30 cellular contexts compared by ENCODE assay signal in the genomic region with DNA sequence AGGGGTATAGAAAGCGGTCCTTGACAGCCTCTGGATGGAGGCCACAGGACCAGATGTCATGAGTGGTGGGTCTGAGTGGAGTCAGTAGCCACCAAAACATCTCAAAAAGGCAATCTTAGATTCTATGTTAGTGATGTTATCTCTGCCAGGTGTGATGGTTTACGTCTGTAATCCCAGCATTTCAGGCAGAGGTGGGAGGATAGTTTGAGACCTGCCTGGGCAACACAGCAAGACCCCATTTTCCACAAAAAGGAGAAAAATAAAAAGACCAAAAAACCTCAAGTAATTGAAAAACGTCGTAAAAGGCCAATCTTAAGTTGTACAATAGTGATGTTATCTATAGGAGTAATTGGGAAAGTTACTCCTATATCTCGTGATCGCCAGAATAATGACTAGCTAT. TPM values are rescaled to one million over a fixed set of nuclear protein-coding genes. Genes with fewer than 3 reads are reported as not detected.
"Had no signal": no experiment of that assay in that cellular context is flagged by ENCODE, and none has a peak within 500 bp of the region (broad histone marks: within the 10 kb centered on the region; RNA-seq: fewer than 3 reads in every experiment).

No MANE protein-coding gene starts in this region.

- H3K27ac ChIP-seq: colonic mucosa, esophagus muscularis mucosa, foreskin keratinocyte, gastroesophageal sphincter, heart left ventricle, hepatocyte, left lung, neutrophil, pancreas, right lobe of liver, suprapubic skin, transverse colon, vagina had no signal

- H3K9me3 Mint-ChIP-seq: dendritic cell treated with granulocyte-macrophage colony-stimulating factor and Interleukin-4, amounts not matched to agents 40 ng/mL and 50 ng/mL, for 4 days; naive thymus-derived CD4-positive, alpha-beta T cell; nephron progenitor cell; stimulated activated naive CD8-positive, alpha-beta T cell treated with anti-CD3 and anti-CD28 coated beads, Interleukin-15, amount 100 ng/mL, for 72 hours had no signal

- H3K27ac Mint-ChIP-seq: dendritic cell treated with granulocyte-macrophage colony-stimulating factor and Interleukin-4, amounts not matched to agents 40 ng/mL and 50 ng/mL, for 4 days; nephron progenitor cell had no signal

- ATAC-seq: foreskin keratinocyte; gastroesophageal sphincter; heart left ventricle; left lung; naive thymus-derived CD4-positive, alpha-beta T cell; pancreas; right lobe of liver; stimulated activated naive CD8-positive, alpha-beta T cell treated with anti-CD3 and anti-CD28 coated beads, Interleukin-15, amount 100 ng/mL, for 72 hours had no signal

- H3K4me3 Mint-ChIP-seq: dendritic cell treated with granulocyte-macrophage colony-stimulating factor and Interleukin-4, amounts not matched to agents 40 ng/mL and 50 ng/mL, for 4 days; naive thymus-derived CD4-positive, alpha-beta T cell; nephron progenitor cell; stimulated activated naive CD8-positive, alpha-beta T cell treated with anti-CD3 and anti-CD28 coated beads, Interleukin-15, amount 100 ng/mL, for 72 hours had no signal

- H3K27me3 ChIP-seq: colonic mucosa, esophagus muscularis mucosa, foreskin keratinocyte, gastroesophageal sphincter, heart left ventricle, hepatocyte, left lung, neutrophil, pancreas, right lobe of liver, suprapubic skin, transverse colon, vagina had no signal

- H3K4me2 ChIP-seq: hepatocyte had no signal

- H3K4me3 ChIP-seq: colonic mucosa, esophagus muscularis mucosa, gastroesophageal sphincter, heart left ventricle, hepatocyte, left lung, pancreas, right lobe of liver, suprapubic skin, transverse colon, vagina had no signal

- DNase-seq: colonic mucosa; effector CD8-positive, alpha-beta T cell; foreskin keratinocyte; heart left ventricle; kidney; left lung; mesendoderm; midbrain; naive thymus-derived CD4-positive, alpha-beta T cell; nephron progenitor cell; pancreas; right lobe of liver; small intestine; stimulated activated CD4-positive, alpha-beta T cell treated with anti-CD3 and anti-CD28 coated beads, Interleukin-15, amount 100 ng/mL, for 24 hours; stimulated activated CD4-positive, alpha-beta T cell treated with anti-CD3 and anti-CD28 coated beads, Interleukin-4, amount 100 ng/mL, for 1 hour; stimulated activated CD8-positive, alpha-beta memory T cell treated with anti-CD3 and anti-CD28 coated beads, Interleukin-4, amount 100 ng/mL, for 48 hours; stimulated activated naive CD4-positive, alpha-beta T cell; stimulated activated naive CD8-positive, alpha-beta T cell treated with anti-CD3 and anti-CD28 coated beads, Interleukin-15, amount 100 ng/mL, for 72 hours; transverse colon had no signal

- H3K36me3 ChIP-seq: colonic mucosa, esophagus muscularis mucosa, gastroesophageal sphincter, heart left ventricle, left lung, neutrophil, pancreas, right lobe of liver, suprapubic skin, transverse colon, vagina had no signal

- H3K4me1 ChIP-seq: foreskin keratinocyte had no signal

- H3K9me3 ChIP-seq: colonic mucosa, esophagus muscularis mucosa, gastroesophageal sphincter, heart left ventricle, left lung, neutrophil, pancreas, right lobe of liver, suprapubic skin, transverse colon, vagina had no signal

- H3K27me3 Mint-ChIP-seq: dendritic cell treated with granulocyte-macrophage colony-stimulating factor and Interleukin-4, amounts not matched to agents 40 ng/mL and 50 ng/mL, for 4 days; naive thymus-derived CD4-positive, alpha-beta T cell; stimulated activated naive CD8-positive, alpha-beta T cell treated with anti-CD3 and anti-CD28 coated beads, Interleukin-15, amount 100 ng/mL, for 72 hours had no signal

- H2AFZ ChIP-seq: hepatocyte had no signal

RNA-seq across cellular contexts. Expression of gene FAM180B, which starts 59.5 kb away (rescaled TPM):
- total RNA-seq: colonic mucosa, endothelial cell of umbilical vein, epithelial cell of proximal tubule, fibroblast of lung, foreskin keratinocyte, kidney, left lung, lung microvascular endothelial cell, right lobe of liver, vagina had no signal
